14 cellular contexts compared by ENCODE assay signal in the genomic region with DNA sequence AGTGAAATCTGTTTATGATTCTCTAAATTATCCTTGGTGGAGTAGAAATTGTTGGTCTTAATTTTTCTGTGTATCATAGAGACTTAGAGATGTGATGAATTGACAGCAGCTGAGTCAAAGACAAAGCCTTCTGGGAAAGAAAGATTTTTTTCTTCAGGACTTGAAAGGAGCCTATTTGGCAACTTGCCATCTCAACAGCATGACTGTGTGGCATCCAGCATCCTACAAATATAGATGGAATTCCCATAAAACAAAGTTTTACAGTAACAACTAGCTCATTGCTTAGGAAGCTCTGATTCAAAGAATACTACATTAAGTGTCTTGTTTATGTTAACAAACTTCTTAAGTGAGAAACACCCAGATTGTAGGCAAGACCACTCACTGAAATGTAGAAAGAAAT.
A peak's percentile ranks its signal among the peaks of the same experiment; 100 is the strongest.
DNase-seq lines count a peak whose midpoint lies in the region; ATAC-seq lines count a peak whose summit lies in the region.
"Had no signal": no experiment of that assay in that cellular context is flagged by ENCODE, and none has a peak within 500 bp of the region (broad histone marks: within the 10 kb centered on the region; RNA-seq: fewer than 3 reads in every experiment).

No MANE protein-coding gene starts in this region.

- H3K9ac ChIP-seq in adipocyte (ENCODE audit: low read length), result no peak overlapping the region

- H3K9me3 ChIP-seq in adipocyte (ENCODE audit: control insufficient read depth, low read length), result no peaks in the 10 kb centered on the region
- H3K9me3 ChIP-seq: upper lobe of left lung had no signal

- H3K36me3 ChIP-seq in adipocyte (ENCODE audit: control insufficient read depth, insufficient read depth, low read length, severe bottlenecking), result no peaks in the 10 kb centered on the region
- H3K36me3 ChIP-seq: upper lobe of left lung had no signal

- peaks cover 45% of the 10 kb centered on the region for H3K4me1 ChIP-seq in adipocyte (ENCODE audit: control insufficient read depth, insufficient read depth, low read length)

- H3K4me3 ChIP-seq in adipocyte (ENCODE audit: low read length), result peak overlapping the region; percentile 22
- H3K4me3 ChIP-seq: upper lobe of left lung had no signal

- no peaks in the 10 kb centered on the region for H3K27me3 ChIP-seq in adipocyte (replicated peaks; ENCODE audit: control insufficient read depth, insufficient read depth, low read length)
- H3K27me3 ChIP-seq: upper lobe of left lung had no signal

- DNase-seq in AG08395 (ENCODE audit: low spot score) (peak; percentile 63), HS-5 (ENCODE audit: low read depth) (peak; percentile 67), adipocyte (ENCODE audit: low read depth) (no peak), iris pigment epithelial cell (ENCODE audit: low read depth) (peak; percentile 59)
- DNase-seq: activated CD4-positive, alpha-beta memory T cell treated with anti-CD3 and anti-CD28 coated beads for 36 hours; activated naive CD4-positive, alpha-beta T cell treated with Interleukin-2 at 50 U/mL for 16 hours; effector CD4-positive, alpha-beta T cell; T-helper 17 cell; upper lobe of left lung had no signal

- ATAC-seq in GM21526 (IDR thresholded peaks at IDR 0.05; ENCODE audit: low FRiP score, unreplicated experiment), result no peak
- no peak for ATAC-seq in HG02870 (IDR thresholded peaks at IDR 0.05; ENCODE audit: unreplicated experiment)
- ATAC-seq in HG03025 (IDR thresholded peaks at IDR 0.05; ENCODE audit: low FRiP score, unreplicated experiment), result no peak
- no peak for ATAC-seq in GM18867 (IDR thresholded peaks at IDR 0.05; ENCODE audit: unreplicated experiment)
- ATAC-seq: HCT116, T-helper 17 cell had no signal
